ENCODE assay signal across 8 cellular contexts in the genomic region with DNA sequence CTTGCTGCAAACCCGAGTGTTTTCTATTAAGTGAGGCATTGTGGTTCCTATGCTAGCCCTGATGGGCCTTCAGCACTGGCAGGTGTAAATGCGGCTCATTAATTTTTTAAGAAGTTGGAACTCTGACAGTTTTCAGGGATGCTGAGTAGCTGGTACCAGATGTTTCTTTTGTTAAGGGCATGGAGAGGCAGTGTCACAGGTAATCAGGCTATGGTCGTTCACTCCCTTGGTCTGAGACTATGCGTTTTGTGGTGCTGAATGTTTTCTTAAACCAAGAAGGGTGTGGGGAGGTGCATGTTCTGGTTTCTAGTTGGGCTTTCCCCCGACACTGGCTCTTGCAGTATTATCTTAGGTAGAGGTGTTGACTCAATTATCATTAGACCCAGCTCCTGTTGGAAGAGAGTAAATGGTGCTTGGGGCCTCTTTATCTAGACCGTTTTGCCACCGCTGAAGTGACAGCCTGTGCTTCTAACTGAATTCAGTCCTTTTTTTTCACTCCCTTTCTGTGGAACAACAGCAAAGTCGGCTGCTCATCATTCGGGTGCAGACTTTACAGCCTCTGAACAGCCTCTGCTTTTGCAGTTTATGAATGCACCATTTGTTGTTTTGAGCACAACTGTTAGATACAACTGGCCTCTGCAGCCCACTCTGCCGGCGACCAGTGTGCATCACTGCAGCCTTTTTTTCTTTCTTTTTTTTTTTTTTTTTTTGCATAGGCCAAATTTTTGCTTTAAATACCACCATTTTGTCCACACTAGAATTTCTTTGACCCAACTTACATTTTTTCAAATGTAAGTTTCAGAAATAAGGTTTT. TPM values are rescaled to one million over a fixed set of nuclear protein-coding genes. Genes with fewer than 3 reads are reported as not detected.
DNase-seq lines count a peak whose midpoint lies in the region; ATAC-seq and TF ChIP-seq lines count a peak whose summit lies in the region.

No MANE protein-coding gene starts in this region.

- DNase-seq in AG04449 (ENCODE audit: low read depth, low spot score) = no peak
- DNase-seq in HUDEP-2 (lab: John Stamatoyannopoulos, UW; ENCODE audit: unreplicated experiment in 76 of 76) = peak in 75 of 76 experiments; percentile 42 to 96 (median 76)
- DNase-seq in SK-MEL-5 (ENCODE audit: low read depth, low spot score) = peak; percentile 94
- no peak for DNase-seq in kidney epithelial cell (ENCODE audit: low read depth)
- DNase-seq in vagina (ENCODE audit: extremely low spot score in 2 of 2) = no peak
- no peak for DNase-seq in activated naive CD4-positive, alpha-beta T cell (lab: John Stamatoyannopoulos, UW)

- no peak for TF ChIP-seq POLR2A in vagina (IDR thresholded peaks at IDR 0.05)

- intact Hi-C loops in vagina (cut with DNase I) = no loop called here

- H3K27me3 ChIP-seq in kidney epithelial cell (ENCODE audit: control insufficient read depth, insufficient read depth, low read length) (no peaks in the 10 kb centered on the region), vagina (no peaks in the 10 kb centered on the region)

- in situ Hi-C loops in SK-MEL-5 (cut with HindIII; ENCODE audit: low pct_unique_long_range_greater_than_20kb, low sequenced_read_pairs) = no loop called here

- ATAC-seq in GM19035 (IDR thresholded peaks at IDR 0.05; ENCODE audit: unreplicated experiment) (no peak), GM18873 (IDR thresholded peaks at IDR 0.05; ENCODE audit: low FRiP score, unreplicated experiment) (no peak)

- CTCF ChIA-PET in AG04449 (lab: Yijun Ruan, JAX) = interaction anchor here (0.9 to 1.6 kb wide), 6 partner anchors 8 to 100 kb away, joined by 3 to 5 read pairs (median 3); no protein-coding TSS in a partner anchor

- TF ChIP-seq CTCF in AG04449 (IDR thresholded peaks at IDR 0.05; ENCODE audit: insufficient read depth, low read length, missing control alignments) (peak; percentile 19), kidney epithelial cell (IDR thresholded peaks at IDR 0.05; ENCODE audit: insufficient read depth, low read length, poor library complexity, severe bottlenecking) (peak; percentile 30), vagina (IDR thresholded peaks at IDR 0.05) (no peak)

- no peaks in the 10 kb centered on the region for H3K36me3 ChIP-seq in kidney epithelial cell (ENCODE audit: control insufficient read depth, insufficient read depth, low read length)
- no peaks in the 10 kb centered on the region for H3K36me3 ChIP-seq in vagina

- no peak overlapping the region for H3K4me3 ChIP-seq in AG04449 (ENCODE audit: low read depth, low read length)
- H3K4me3 ChIP-seq in kidney epithelial cell (ENCODE audit: low read depth, low read length) = no peak overlapping the region
- H3K4me3 ChIP-seq in vagina = no peak overlapping the region

- peak overlapping the region; percentile 97 for H3K27ac ChIP-seq in vagina

- H3K4me1 ChIP-seq in vagina = peaks cover 77% of the 10 kb centered on the region

- POLR2A ChIA-PET in AG04449 (lab: Yijun Ruan, JAX) = no interaction called here

- H3K9me3 ChIP-seq in vagina = no peaks in the 10 kb centered on the region

RNA-seq across cellular contexts. Expression of gene RREB1, which starts 35.6 kb away (rescaled TPM):
- 15.7 and 19.5 TPM in 2 replicates for total RNA-seq in SK-MEL-5 (2014; rRNA removed; shearing (Covaris generic))
- 20.0 and 26.7 TPM in 2 replicates for polyA plus RNA-seq in SK-MEL-5 (2015; cell fraction: cytosol; rRNA removed)
- 18.9 and 21.5 TPM in 2 replicates for polyA plus RNA-seq in SK-MEL-5 (2015; cell fraction: nucleus; rRNA removed)
- 29.3 and 30.3 TPM in 2 replicates for total RNA-seq in kidney epithelial cell
- 57.2 TPM for total RNA-seq in vagina

Comparison
In these comparisons a context has a peak if more than half of its experiments do, and no peak if none do; other contexts are left out.
1. DNase-seq: peak in HUDEP-2 (75 of 76) and SK-MEL-5 (single experiment); none in AG04449 (single experiment), kidney epithelial cell (single experiment), vagina (0 of 2) and activated naive CD4-positive, alpha-beta T cell (0 of 4).
2. CTCF ChIP-seq: peak in AG04449 (single experiment) and kidney epithelial cell (single experiment); none in vagina (0 of 3).